ENCODE assay signal across 2 cellular contexts in the genomic region with DNA sequence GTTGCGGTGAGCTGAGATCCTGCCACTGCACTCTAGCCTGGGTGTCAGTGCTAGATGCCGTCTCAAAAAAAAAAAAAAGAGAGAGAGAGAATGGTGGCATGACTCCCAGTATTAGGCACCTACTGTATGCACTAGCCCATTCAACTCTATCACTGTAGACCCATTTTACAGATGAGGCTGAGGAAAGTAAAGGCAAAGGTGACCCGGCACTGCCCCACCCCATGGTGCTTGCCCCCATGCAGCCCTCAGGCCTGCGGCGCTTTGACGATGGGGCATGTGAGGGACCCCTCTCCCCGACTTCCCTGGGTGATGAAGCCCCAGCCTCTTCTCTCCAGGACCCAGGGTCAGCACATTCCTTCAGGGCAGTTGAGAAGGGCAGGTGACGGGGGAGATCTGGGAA.
TF ChIP-seq lines count a peak whose summit lies in the region.

No MANE protein-coding gene starts in this region.

TF ChIP-seq in HepG2, 621 proteins besides CTCF, POLR2A, EP300 and RAD21:
- TF ChIP-seq, protein P1, sequence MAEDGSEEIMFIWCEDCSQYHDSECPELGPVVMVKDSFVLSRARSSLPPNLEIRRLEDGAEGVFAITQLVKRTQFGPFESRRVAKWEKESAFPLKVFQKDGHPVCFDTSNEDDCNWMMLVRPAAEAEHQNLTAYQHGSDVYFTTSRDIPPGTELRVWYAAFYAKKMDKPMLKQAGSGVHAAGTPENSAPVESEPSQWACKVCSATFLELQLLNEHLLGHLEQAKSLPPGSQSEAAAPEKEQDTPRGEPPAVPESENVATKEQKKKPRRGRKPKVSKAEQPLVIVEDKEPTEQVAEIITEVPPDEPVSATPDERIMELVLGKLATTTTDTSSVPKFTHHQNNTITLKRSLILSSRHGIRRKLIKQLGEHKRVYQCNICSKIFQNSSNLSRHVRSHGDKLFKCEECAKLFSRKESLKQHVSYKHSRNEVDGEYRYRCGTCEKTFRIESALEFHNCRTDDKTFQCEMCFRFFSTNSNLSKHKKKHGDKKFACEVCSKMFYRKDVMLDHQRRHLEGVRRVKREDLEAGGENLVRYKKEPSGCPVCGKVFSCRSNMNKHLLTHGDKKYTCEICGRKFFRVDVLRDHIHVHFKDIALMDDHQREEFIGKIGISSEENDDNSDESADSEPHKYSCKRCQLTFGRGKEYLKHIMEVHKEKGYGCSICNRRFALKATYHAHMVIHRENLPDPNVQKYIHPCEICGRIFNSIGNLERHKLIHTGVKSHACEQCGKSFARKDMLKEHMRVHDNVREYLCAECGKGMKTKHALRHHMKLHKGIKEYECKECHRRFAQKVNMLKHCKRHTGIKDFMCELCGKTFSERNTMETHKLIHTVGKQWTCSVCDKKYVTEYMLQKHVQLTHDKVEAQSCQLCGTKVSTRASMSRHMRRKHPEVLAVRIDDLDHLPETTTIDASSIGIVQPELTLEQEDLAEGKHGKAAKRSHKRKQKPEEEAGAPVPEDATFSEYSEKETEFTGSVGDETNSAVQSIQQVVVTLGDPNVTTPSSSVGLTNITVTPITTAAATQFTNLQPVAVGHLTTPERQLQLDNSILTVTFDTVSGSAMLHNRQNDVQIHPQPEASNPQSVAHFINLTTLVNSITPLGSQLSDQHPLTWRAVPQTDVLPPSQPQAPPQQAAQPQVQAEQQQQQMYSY (CRISPR knock-in tag; IDR thresholded peaks at IDR 0.05) = no peak
- TF ChIP-seq ZNF629 (CRISPR knock-in tag; conservative IDR thresholded peaks at IDR 0.05) = peak; percentile 87
- no peak for TF ChIP-seq ZNF644 (CRISPR knock-in tag; IDR thresholded peaks at IDR 0.05; ENCODE audit: low read depth)
- TF ChIP-seq NRL (CRISPR knock-in tag; IDR thresholded peaks at IDR 0.05; ENCODE audit: borderline replicate concordance) = no peak

TF ChIP-seq in WTC11, 78 proteins besides CTCF, POLR2A, EP300 and RAD21:
- 0 out of 2 replicates have a peak, but pooled peaks have one; percentile 43 for TF ChIP-seq GTF2I (CRISPR knock-in tag; conservative IDR thresholded peaks at IDR 0.05)
- TF ChIP-seq, protein P2, sequence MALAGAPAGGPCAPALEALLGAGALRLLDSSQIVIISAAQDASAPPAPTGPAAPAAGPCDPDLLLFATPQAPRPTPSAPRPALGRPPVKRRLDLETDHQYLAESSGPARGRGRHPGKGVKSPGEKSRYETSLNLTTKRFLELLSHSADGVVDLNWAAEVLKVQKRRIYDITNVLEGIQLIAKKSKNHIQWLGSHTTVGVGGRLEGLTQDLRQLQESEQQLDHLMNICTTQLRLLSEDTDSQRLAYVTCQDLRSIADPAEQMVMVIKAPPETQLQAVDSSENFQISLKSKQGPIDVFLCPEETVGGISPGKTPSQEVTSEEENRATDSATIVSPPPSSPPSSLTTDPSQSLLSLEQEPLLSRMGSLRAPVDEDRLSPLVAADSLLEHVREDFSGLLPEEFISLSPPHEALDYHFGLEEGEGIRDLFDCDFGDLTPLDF (CRISPR knock-in tag; IDR thresholded peaks at IDR 0.05) = no peak
- TF ChIP-seq, protein P3, sequence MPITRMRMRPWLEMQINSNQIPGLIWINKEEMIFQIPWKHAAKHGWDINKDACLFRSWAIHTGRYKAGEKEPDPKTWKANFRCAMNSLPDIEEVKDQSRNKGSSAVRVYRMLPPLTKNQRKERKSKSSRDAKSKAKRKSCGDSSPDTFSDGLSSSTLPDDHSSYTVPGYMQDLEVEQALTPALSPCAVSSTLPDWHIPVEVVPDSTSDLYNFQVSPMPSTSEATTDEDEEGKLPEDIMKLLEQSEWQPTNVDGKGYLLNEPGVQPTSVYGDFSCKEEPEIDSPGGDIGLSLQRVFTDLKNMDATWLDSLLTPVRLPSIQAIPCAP (CRISPR knock-in tag; IDR thresholded peaks at IDR 0.05) = no peak
